Comparison of ENCODE assay signal across 25 cellular contexts in the genomic region with DNA sequence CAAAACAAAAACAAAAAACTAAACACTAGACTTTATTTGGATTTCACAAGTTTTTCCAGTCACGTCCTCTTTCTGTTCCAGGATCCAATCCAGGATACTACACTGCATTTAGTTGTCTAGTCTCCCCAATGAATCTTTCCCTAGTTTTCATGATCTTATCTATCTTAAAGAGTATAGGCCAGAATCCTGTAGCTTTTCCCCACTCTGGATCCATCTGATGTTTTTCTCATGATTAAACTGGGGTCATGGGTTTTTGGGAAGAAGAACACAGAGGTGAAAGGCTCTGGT.
DNase-seq lines count a peak whose midpoint lies in the region; ATAC-seq, FAIRE-seq and TF ChIP-seq lines count a peak whose summit lies in the region.
"Had no signal": no experiment of that assay in that cellular context is flagged by ENCODE, and none has a peak within 500 bp of the region (broad histone marks: within the 10 kb centered on the region; RNA-seq: fewer than 3 reads in every experiment).

No MANE protein-coding gene starts in this region.

- no peaks in the 10 kb centered on the region for H3K27me3 ChIP-seq in gastrocnemius medialis
- H3K27me3 ChIP-seq: SJCRH30 had no signal

- TF ChIP-seq POLR2A in A549 (IDR thresholded peaks at IDR 0.05; ENCODE audit: low read length): no peak
- TF ChIP-seq POLR2A in gastrocnemius medialis (IDR thresholded peaks at IDR 0.05): no peak

- FAIRE-seq in A549 (lab: Jason Lieb, UNC): no peak

- peaks cover 4% of the 10 kb centered on the region for H3K4me1 Mint-ChIP-seq in WTC11
- H3K4me1 Mint-ChIP-seq: neural crest cell had no signal

- POLR2A ChIA-PET in A549 (lab: Yijun Ruan, JAX): no interaction called here
- POLR2A ChIA-PET in WTC11 (lab: Charles Lee): no interaction called here

- H3K4me3 ChIP-seq in A549 (no peak overlapping the region), gastrocnemius medialis (no peak overlapping the region)
- H3K4me3 ChIP-seq: HAP-1, lung, SJCRH30 had no signal

- no peak for TF ChIP-seq CTCF in A549 (IDR thresholded peaks at IDR 0.05)
- TF ChIP-seq CTCF in gastrocnemius medialis (IDR thresholded peaks at IDR 0.05 in 4 of 5, conservative IDR thresholded peaks at IDR 0.05 in 1 of 5): no peak
- no peak for TF ChIP-seq CTCF in omental fat pad (IDR thresholded peaks at IDR 0.05)
- TF ChIP-seq CTCF in WTC11 (IDR thresholded peaks at IDR 0.05): no peak

- DNase-seq in A549 (ENCODE audit: low read depth in 1 of 2, low spot score in 1 of 2) (no peak), fibroblast of gingiva (ENCODE audit: low read depth) (peak; percentile 23), gastrocnemius medialis (no peak), omental fat pad (ENCODE audit: low spot score) (no peak), NCI-H2227 treated with DMSO at 0.1 percent for 48 hours (lab: John Stamatoyannopoulos, UW) (no peak), WTC11 (ENCODE audit: low spot score) (no peak)
- no peak for DNase-seq in effector CD8-positive, alpha-beta T cell (lab: John Stamatoyannopoulos, UW)
- DNase-seq: ACHN; activated CD4-positive, alpha-beta T cell treated with anti-CD3 and anti-CD28 coated beads, Interleukin-2, amount 50 U/mL, for 48 hours; BE2C; head of caudate nucleus; NCI-H1105; NCI-H2029; NCI-H345; NCI-H774; SJCRH30; stimulated activated CD4-positive, alpha-beta T cell treated with anti-CD3 and anti-CD28 coated beads, Interleukin-15, amount 100 ng/mL, for 24 hours; stimulated activated naive CD4-positive, alpha-beta T cell; T-helper 1 cell had no signal

- H3K27ac ChIP-seq in A549 (no peak overlapping the region), gastrocnemius medialis (peak overlapping the region; percentile 51 to 68 (median 57))
- H3K27ac ChIP-seq: SJCRH30 had no signal

- TF ChIP-seq RAD21 in A549 (conservative IDR thresholded peaks at IDR 0.05 in 1 of 2, IDR thresholded peaks at IDR 0.05 in 1 of 2): no peak

- H3K4me2 ChIP-seq in A549: peak overlapping the region; percentile 15; the same call in 1 of the 3 replicates

- H3K9me3 ChIP-seq in A549: no peaks in the 10 kb centered on the region
- H3K9me3 ChIP-seq in gastrocnemius medialis: no peaks in the 10 kb centered on the region
- H3K9me3 ChIP-seq: BE2C, HAP-1, SJCRH30 had no signal

- TF ChIP-seq EP300 in A549 (IDR thresholded peaks at IDR 0.05): no peak

- 75% methylated on average over 1 of the region's 1 CpG for WGBS in A549 (ENCODE audit: missing lambda C conversion rate)

- no peak overlapping the region for H3K4me3 Mint-ChIP-seq in WTC11
- H3K4me3 Mint-ChIP-seq: neural crest cell had no signal

- peaks cover 4% of the 10 kb centered on the region for H3K27me3 Mint-ChIP-seq in WTC11 (ENCODE audit: low read depth)

- H3K27ac Mint-ChIP-seq in WTC11: no peak overlapping the region
- H3K27ac Mint-ChIP-seq: activated naive CD4-positive, alpha-beta T cell treated with anti-CD3 and anti-CD28 coated beads, Interleukin-2, amount 50 U/mL, for 72 hours; activated T-helper 2 cell treated with anti-CD3 and anti-CD28 coated beads, Interferon-gamma antibody, Interleukin-2, Interleukin-4, amounts not matched to agents 10 μg/mL and 5 μg/mL and 100 μg/mL, durations not matched to agents 14 hours and 24 hours and 36 hours had no signal

- intact Hi-C loops in gastrocnemius medialis (cut with DNase I; ENCODE audit: low total_unique reads): no loop called here

- H3K36me3 Mint-ChIP-seq in WTC11: no peaks in the 10 kb centered on the region
- H3K36me3 Mint-ChIP-seq: activated naive CD4-positive, alpha-beta T cell treated with anti-CD3 and anti-CD28 coated beads, Interleukin-2, amount 50 U/mL, for 72 hours had no signal

- in situ Hi-C loops in gastrocnemius medialis (cut with MboI; ENCODE audit: low sequenced_read_pairs in 4 of 4): no loop called here

- no peaks in the 10 kb centered on the region for H3K36me3 ChIP-seq in gastrocnemius medialis
- H3K36me3 ChIP-seq: BE2C, HAP-1 had no signal

- H3K4me1 ChIP-seq in A549: peaks cover 13% of the 10 kb centered on the region
- H3K4me1 ChIP-seq in gastrocnemius medialis: peaks cover 19 to 24% of the 10 kb centered on the region in 2 donors
- H3K4me1 ChIP-seq: BE2C, HAP-1, SJCRH30 had no signal

- CTCF ChIA-PET in A549 (lab: Yijun Ruan, JAX): interaction anchor here (0.7 to 1.3 kb wide), 3 partner anchors 60 to 536 kb away, joined by 3 to 4 read pairs (median 3); no protein-coding TSS in a partner anchor
- CTCF ChIA-PET in WTC11 (lab: Charles Lee): interaction anchor here (0.6 kb wide), 1 partner anchor 524 kb away, joined by 3 read pairs; no protein-coding TSS in a partner anchor

- ATAC-seq in A549 (no peak), SK-N-SH treated with all-trans-retinoic acid at 6 μM for 48 hours (peak; percentile 45), gastrocnemius medialis (no peak), omental fat pad (ENCODE audit: low FRiP score) (no peak), WTC11 (no peak)
- ATAC-seq: activated naive CD4-positive, alpha-beta T cell treated with anti-CD3 and anti-CD28 coated beads, Interleukin-2, amount 50 U/mL, for 72 hours had no signal

- H3K9me3 Mint-ChIP-seq in WTC11: no peaks in the 10 kb centered on the region
- H3K9me3 Mint-ChIP-seq: activated naive CD4-positive, alpha-beta T cell treated with anti-CD3 and anti-CD28 coated beads, Interleukin-2, amount 50 U/mL, for 72 hours; activated T-helper 2 cell treated with anti-CD3 and anti-CD28 coated beads, Interferon-gamma antibody, Interleukin-2, Interleukin-4, amounts not matched to agents 10 μg/mL and 5 μg/mL and 100 μg/mL, durations not matched to agents 14 hours and 24 hours and 36 hours; neural crest cell had no signal

TF ChIP-seq in A549, 52 proteins besides CTCF, POLR2A, EP300 and RAD21 (continues in another document):
- TF ChIP-seq JUN (IDR thresholded peaks at IDR 0.05): no peak
- TF ChIP-seq, protein P1, sequence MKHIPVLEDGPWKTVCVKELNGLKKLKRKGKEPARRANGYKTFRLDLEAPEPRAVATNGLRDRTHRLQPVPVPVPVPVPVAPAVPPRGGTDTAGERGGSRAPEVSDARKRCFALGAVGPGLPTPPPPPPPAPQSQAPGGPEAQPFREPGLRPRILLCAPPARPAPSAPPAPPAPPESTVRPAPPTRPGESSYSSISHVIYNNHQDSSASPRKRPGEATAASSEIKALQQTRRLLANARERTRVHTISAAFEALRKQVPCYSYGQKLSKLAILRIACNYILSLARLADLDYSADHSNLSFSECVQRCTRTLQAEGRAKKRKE (CRISPR knock-in tag; IDR thresholded peaks at IDR 0.05; ENCODE audit: low read depth): no peak
- TF ChIP-seq CEBPB (IDR thresholded peaks at IDR 0.05): no peak
- no peak for TF ChIP-seq ZC3H11A (IDR thresholded peaks at IDR 0.05)
- TF ChIP-seq SREBF2 (IDR thresholded peaks at IDR 0.05): no peak
- no peak for TF ChIP-seq EHMT2 (IDR thresholded peaks at IDR 0.05; ENCODE audit: low read depth)

TF ChIP-seq in SK-N-SH treated with all-trans-retinoic acid at 6 μM for 48 hours, 23 proteins besides CTCF, POLR2A, EP300 and RAD21 (continues in another document):
- TF ChIP-seq, protein P2, sequence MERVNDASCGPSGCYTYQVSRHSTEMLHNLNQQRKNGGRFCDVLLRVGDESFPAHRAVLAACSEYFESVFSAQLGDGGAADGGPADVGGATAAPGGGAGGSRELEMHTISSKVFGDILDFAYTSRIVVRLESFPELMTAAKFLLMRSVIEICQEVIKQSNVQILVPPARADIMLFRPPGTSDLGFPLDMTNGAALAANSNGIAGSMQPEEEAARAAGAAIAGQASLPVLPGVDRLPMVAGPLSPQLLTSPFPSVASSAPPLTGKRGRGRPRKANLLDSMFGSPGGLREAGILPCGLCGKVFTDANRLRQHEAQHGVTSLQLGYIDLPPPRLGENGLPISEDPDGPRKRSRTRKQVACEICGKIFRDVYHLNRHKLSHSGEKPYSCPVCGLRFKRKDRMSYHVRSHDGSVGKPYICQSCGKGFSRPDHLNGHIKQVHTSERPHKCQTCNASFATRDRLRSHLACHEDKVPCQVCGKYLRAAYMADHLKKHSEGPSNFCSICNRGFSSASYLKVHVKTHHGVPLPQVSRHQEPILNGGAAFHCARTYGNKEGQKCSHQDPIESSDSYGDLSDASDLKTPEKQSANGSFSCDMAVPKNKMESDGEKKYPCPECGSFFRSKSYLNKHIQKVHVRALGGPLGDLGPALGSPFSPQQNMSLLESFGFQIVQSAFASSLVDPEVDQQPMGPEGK (CRISPR knock-in tag; IDR thresholded peaks at IDR 0.05; ENCODE audit: borderline replicate concordance): no peak
- TF ChIP-seq SNAI2 (CRISPR knock-in tag; IDR thresholded peaks at IDR 0.05): no peak

TF ChIP-seq in WTC11, 78 proteins besides CTCF, POLR2A, EP300 and RAD21 (continues in another document):
- TF ChIP-seq ZNF138 (CRISPR knock-in tag; conservative IDR thresholded peaks at IDR 0.05): no peak
- TF ChIP-seq, protein P3, sequence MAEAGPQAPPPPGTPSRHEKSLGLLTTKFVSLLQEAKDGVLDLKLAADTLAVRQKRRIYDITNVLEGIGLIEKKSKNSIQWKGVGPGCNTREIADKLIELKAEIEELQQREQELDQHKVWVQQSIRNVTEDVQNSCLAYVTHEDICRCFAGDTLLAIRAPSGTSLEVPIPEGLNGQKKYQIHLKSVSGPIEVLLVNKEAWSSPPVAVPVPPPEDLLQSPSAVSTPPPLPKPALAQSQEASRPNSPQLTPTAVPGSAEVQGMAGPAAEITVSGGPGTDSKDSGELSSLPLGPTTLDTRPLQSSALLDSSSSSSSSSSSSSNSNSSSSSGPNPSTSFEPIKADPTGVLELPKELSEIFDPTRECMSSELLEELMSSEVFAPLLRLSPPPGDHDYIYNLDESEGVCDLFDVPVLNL (CRISPR knock-in tag; IDR thresholded peaks at IDR 0.05; ENCODE audit: borderline replicate concordance, low read depth): no peak
- TF ChIP-seq SP1 (CRISPR knock-in tag; conservative IDR thresholded peaks at IDR 0.05): no peak
- TF ChIP-seq, protein P4, sequence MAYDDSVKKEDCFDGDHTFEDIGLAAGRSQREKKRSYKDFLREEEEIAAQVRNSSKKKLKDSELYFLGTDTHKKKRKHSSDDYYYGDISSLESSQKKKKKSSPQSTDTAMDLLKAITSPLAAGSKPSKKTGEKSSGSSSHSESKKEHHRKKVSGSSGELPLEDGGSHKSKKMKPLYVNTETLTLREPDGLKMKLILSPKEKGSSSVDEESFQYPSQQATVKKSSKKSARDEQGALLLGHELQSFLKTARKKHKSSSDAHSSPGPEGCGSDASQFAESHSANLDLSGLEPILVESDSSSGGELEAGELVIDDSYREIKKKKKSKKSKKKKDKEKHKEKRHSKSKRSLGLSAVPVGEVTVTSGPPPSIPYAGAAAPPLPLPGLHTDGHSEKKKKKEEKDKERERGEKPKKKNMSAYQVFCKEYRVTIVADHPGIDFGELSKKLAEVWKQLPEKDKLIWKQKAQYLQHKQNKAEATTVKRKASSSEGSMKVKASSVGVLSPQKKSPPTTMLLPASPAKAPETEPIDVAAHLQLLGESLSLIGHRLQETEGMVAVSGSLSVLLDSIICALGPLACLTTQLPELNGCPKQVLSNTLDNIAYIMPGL (CRISPR knock-in tag; IDR thresholded peaks at IDR 0.05): no peak
- no peak for TF ChIP-seq PRRX2 (CRISPR knock-in tag; IDR thresholded peaks at IDR 0.05)
- no peak for TF ChIP-seq NFYB (CRISPR knock-in tag; conservative IDR thresholded peaks at IDR 0.05; ENCODE audit: low read depth)

Comparison
In these comparisons a context has a peak if more than half of its experiments do, and no peak if none do; other contexts are left out.
1. H3K27ac ChIP-seq: peak in gastrocnemius medialis (4 of 4); none in A549 (0 of 2).